ENCODE assay signal across 14 cellular contexts in the genomic region with DNA sequence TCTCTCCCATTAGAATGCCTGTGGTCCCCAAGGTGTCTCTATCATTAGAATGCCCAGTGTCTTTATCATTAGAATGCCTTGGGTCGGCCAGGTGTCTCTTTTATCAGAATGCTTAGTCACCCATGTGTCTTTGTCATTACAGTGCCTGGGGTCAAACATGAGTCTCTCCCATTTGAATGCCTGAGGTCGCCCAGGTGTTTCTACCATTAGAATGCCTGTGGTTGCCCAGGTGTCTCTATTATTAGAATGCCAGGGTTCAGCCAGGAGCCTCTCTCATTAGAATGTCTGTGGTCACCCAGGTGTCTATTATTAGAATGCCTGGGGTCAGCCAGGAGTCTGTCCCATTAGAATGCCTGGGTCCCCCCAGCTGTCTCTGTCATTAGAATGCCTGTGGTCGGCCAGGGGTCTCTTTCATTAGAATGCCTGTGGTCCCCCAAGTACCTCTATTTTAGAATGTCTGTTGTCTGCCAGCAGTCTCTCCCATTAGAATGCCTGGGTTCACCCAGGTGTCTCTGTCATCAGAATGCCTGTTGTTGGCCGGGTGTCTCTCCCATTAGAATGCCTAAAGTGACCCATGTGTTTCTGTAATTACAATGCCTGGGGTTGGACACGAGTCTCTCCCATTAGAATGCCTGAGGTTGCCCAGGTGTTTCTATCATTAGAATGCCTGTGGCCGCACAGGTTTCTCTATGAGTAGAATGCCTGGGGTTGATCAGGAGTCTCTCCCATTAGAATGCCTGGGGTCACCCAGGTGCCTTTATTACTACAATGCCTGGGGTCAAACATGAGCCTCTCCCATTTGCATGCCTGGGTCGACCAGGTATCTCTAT.
"Had no signal": no experiment of that assay in that cellular context is flagged by ENCODE, and none has a peak within 500 bp of the region (broad histone marks: within the 10 kb centered on the region; RNA-seq: fewer than 3 reads in every experiment).

No MANE protein-coding gene starts in this region.

- H3K9ac ChIP-seq: parathyroid adenoma had no signal

- H3K4me1 ChIP-seq: parathyroid adenoma, tibial artery had no signal

- H3K9me3 ChIP-seq: heart left ventricle, tibial artery had no signal

- H3K36me3 Mint-ChIP-seq: activated naive CD8-positive, alpha-beta T cell treated with anti-CD3 and anti-CD28 coated beads for 36 hours; mesothelial cell of epicardium had no signal

- H3K9me3 Mint-ChIP-seq: activated naive CD8-positive, alpha-beta T cell treated with anti-CD3 and anti-CD28 coated beads for 36 hours had no signal

- ATAC-seq: heart left ventricle had no signal

- H3K4me1 Mint-ChIP-seq: activated naive CD8-positive, alpha-beta T cell treated with anti-CD3 and anti-CD28 coated beads for 36 hours; mesothelial cell of epicardium had no signal

- H2AFZ ChIP-seq: parathyroid adenoma had no signal

- H3K27ac Mint-ChIP-seq: activated naive CD8-positive, alpha-beta T cell treated with anti-CD3 and anti-CD28 coated beads for 36 hours; mesothelial cell of epicardium had no signal

- H3K4me3 ChIP-seq: heart left ventricle, skin epidermis, tibial artery had no signal

- H3K4me3 Mint-ChIP-seq: activated naive CD8-positive, alpha-beta T cell treated with anti-CD3 and anti-CD28 coated beads for 36 hours; mesothelial cell of epicardium had no signal

- FAIRE-seq: frontal cortex, kidney had no signal

- H3K27me3 ChIP-seq: heart left ventricle had no signal

- H3K36me3 ChIP-seq: heart left ventricle, tibial artery had no signal

- DNase-seq: activated CD4-positive, alpha-beta T cell treated with anti-CD3 and anti-CD28 coated beads, Interleukin-2, amount 50 U/mL, for 4 hours; activated CD4-positive, CD25-positive, alpha-beta regulatory T cell treated with anti-CD3 and anti-CD28 coated beads, Interleukin-2, amount 50 U/mL, for 72 hours; activated gamma-delta T cell; activated naive CD8-positive, alpha-beta T cell treated with anti-CD3 and anti-CD28 coated beads for 36 hours; activated T-cell treated with anti-CD3 and anti-CD28 coated beads, Interleukin-2, amount 50 U/mL, for 48 hours; heart left ventricle; kidney; retina; SW 1271 had no signal

- H3K27ac ChIP-seq: heart left ventricle, parathyroid adenoma, skin epidermis, tibial artery had no signal
